In genomic region chr7:1027285-1028043, GRCh38 we compare ENCODE assay signal across 1 cellular context.
A peak's percentile ranks its signal among the peaks of the same experiment; 100 is the strongest.
TF ChIP-seq lines count a peak whose summit lies in the region.

No MANE protein-coding gene starts in this region.

TF ChIP-seq in HepG2, 621 proteins besides CTCF, POLR2A, EP300 and RAD21 (continued from another document):
- TF ChIP-seq EEA1 (CRISPR knock-in tag; IDR thresholded peaks at IDR 0.05; ENCODE audit: borderline replicate concordance) (no peak), ZKSCAN1 (IDR thresholded peaks at IDR 0.05; ENCODE audit: low read length) (no peak), ZFP90 (CRISPR knock-in tag; IDR thresholded peaks at IDR 0.05; ENCODE audit: borderline replicate concordance) (no peak; the same call in 1 of the 2 replicates), FOXP4 (CRISPR knock-in tag; IDR thresholded peaks at IDR 0.05) (no peak), NBN (conservative IDR thresholded peaks at IDR 0.05) (no peak), ZMAT3 (CRISPR knock-in tag; conservative IDR thresholded peaks at IDR 0.05) (no peak), ZNF614 (CRISPR knock-in tag; IDR thresholded peaks at IDR 0.05; ENCODE audit: borderline replicate concordance) (no peak)
- TF ChIP-seq, protein P1, sequence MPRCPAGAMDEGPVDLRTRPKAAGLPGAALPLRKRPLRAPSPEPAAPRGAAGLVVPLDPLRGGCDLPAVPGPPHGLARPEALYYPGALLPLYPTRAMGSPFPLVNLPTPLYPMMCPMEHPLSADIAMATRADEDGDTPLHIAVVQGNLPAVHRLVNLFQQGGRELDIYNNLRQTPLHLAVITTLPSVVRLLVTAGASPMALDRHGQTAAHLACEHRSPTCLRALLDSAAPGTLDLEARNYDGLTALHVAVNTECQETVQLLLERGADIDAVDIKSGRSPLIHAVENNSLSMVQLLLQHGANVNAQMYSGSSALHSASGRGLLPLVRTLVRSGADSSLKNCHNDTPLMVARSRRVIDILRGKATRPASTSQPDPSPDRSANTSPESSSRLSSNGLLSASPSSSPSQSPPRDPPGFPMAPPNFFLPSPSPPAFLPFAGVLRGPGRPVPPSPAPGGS (CRISPR knock-in tag; IDR thresholded peaks at IDR 0.05) = peak; percentile 19; the same call in 1 of the 2 replicates
